In genomic region chr18:2655153-2655953, GRCh38 we compare ENCODE assay signal across 1 cellular context.
A peak's percentile ranks its signal among the peaks of the same experiment; 100 is the strongest.
TF ChIP-seq lines count a peak whose summit lies in the region.

Gene SMCHD1, plus strand, starts transcription at chr18:2655726. Its CDS starts 350 bp downstream, at chr18:2656076.

TF ChIP-seq in HepG2, 621 proteins besides CTCF, POLR2A, EP300 and RAD21 (continued from another document and continues in another):
- peak; percentile 84 for TF ChIP-seq ELF3 (CRISPR knock-in tag; IDR thresholded peaks at IDR 0.05)
- TF ChIP-seq KLF6 (CRISPR knock-in tag; IDR thresholded peaks at IDR 0.05) = peak; percentile 66
- TF ChIP-seq, protein P1, sequence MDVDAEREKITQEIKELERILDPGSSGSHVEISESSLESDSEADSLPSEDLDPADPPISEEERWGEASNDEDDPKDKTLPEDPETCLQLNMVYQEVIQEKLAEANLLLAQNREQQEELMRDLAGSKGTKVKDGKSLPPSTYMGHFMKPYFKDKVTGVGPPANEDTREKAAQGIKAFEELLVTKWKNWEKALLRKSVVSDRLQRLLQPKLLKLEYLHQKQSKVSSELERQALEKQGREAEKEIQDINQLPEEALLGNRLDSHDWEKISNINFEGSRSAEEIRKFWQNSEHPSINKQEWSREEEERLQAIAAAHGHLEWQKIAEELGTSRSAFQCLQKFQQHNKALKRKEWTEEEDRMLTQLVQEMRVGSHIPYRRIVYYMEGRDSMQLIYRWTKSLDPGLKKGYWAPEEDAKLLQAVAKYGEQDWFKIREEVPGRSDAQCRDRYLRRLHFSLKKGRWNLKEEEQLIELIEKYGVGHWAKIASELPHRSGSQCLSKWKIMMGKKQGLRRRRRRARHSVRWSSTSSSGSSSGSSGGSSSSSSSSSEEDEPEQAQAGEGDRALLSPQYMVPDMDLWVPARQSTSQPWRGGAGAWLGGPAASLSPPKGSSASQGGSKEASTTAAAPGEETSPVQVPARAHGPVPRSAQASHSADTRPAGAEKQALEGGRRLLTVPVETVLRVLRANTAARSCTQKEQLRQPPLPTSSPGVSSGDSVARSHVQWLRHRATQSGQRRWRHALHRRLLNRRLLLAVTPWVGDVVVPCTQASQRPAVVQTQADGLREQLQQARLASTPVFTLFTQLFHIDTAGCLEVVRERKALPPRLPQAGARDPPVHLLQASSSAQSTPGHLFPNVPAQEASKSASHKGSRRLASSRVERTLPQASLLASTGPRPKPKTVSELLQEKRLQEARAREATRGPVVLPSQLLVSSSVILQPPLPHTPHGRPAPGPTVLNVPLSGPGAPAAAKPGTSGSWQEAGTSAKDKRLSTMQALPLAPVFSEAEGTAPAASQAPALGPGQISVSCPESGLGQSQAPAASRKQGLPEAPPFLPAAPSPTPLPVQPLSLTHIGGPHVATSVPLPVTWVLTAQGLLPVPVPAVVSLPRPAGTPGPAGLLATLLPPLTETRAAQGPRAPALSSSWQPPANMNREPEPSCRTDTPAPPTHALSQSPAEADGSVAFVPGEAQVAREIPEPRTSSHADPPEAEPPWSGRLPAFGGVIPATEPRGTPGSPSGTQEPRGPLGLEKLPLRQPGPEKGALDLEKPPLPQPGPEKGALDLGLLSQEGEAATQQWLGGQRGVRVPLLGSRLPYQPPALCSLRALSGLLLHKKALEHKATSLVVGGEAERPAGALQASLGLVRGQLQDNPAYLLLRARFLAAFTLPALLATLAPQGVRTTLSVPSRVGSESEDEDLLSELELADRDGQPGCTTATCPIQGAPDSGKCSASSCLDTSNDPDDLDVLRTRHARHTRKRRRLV (CRISPR knock-in tag; IDR thresholded peaks at IDR 0.05) = peak; percentile 46
- peak; percentile 69 for TF ChIP-seq KLF12 (CRISPR knock-in tag; IDR thresholded peaks at IDR 0.05; ENCODE audit: borderline replicate concordance)
- TF ChIP-seq, protein P2, sequence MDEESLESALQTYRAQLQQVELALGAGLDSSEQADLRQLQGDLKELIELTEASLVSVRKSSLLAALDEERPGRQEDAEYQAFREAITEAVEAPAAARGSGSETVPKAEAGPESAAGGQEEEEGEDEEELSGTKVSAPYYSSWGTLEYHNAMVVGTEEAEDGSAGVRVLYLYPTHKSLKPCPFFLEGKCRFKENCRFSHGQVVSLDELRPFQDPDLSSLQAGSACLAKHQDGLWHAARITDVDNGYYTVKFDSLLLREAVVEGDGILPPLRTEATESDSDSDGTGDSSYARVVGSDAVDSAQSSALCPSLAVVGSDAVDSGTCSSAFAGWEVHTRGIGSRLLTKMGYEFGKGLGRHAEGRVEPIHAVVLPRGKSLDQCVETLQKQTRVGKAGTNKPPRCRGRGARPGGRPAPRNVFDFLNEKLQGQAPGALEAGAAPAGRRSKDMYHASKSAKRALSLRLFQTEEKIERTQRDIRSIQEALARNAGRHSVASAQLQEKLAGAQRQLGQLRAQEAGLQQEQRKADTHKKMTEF (CRISPR knock-in tag; IDR thresholded peaks at IDR 0.05) = peak; percentile 81; the same call in 1 of the 2 replicates
- no peak for TF ChIP-seq WIZ (CRISPR knock-in tag; IDR thresholded peaks at IDR 0.05)
- TF ChIP-seq POLR2AphosphoS5 (IDR thresholded peaks at IDR 0.05; ENCODE audit: low read depth, low read length) = peak; percentile 82
- no peak; the same call in 1 of the 2 replicates for TF ChIP-seq XBP1 (CRISPR knock-in tag; IDR thresholded peaks at IDR 0.05)
- TF ChIP-seq YEATS4 (CRISPR knock-in tag; IDR thresholded peaks at IDR 0.05; ENCODE audit: borderline replicate concordance) = peak; percentile 89
- TF ChIP-seq, protein P3, sequence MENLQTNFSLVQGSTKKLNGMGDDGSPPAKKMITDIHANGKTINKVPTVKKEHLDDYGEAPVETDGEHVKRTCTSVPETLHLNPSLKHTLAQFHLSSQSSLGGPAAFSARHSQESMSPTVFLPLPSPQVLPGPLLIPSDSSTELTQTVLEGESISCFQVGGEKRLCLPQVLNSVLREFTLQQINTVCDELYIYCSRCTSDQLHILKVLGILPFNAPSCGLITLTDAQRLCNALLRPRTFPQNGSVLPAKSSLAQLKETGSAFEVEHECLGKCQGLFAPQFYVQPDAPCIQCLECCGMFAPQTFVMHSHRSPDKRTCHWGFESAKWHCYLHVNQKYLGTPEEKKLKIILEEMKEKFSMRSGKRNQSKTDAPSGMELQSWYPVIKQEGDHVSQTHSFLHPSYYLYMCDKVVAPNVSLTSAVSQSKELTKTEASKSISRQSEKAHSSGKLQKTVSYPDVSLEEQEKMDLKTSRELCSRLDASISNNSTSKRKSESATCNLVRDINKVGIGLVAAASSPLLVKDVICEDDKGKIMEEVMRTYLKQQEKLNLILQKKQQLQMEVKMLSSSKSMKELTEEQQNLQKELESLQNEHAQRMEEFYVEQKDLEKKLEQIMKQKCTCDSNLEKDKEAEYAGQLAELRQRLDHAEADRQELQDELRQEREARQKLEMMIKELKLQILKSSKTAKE (CRISPR knock-in tag; IDR thresholded peaks at IDR 0.05; ENCODE audit: borderline replicate concordance) = no peak
- TF ChIP-seq RNF219 (CRISPR knock-in tag; IDR thresholded peaks at IDR 0.05) = peak; percentile 80; the same call in 1 of the 2 replicates
- TF ChIP-seq AKAP8 (CRISPR knock-in tag; IDR thresholded peaks at IDR 0.05) = 0 out of 2 replicates have a peak, but pooled peaks have one; percentile 26
- peak; percentile 54; the same call in 1 of the 2 replicates for TF ChIP-seq GATAD2A (CRISPR knock-in tag; IDR thresholded peaks at IDR 0.05)
- TF ChIP-seq, protein P4, sequence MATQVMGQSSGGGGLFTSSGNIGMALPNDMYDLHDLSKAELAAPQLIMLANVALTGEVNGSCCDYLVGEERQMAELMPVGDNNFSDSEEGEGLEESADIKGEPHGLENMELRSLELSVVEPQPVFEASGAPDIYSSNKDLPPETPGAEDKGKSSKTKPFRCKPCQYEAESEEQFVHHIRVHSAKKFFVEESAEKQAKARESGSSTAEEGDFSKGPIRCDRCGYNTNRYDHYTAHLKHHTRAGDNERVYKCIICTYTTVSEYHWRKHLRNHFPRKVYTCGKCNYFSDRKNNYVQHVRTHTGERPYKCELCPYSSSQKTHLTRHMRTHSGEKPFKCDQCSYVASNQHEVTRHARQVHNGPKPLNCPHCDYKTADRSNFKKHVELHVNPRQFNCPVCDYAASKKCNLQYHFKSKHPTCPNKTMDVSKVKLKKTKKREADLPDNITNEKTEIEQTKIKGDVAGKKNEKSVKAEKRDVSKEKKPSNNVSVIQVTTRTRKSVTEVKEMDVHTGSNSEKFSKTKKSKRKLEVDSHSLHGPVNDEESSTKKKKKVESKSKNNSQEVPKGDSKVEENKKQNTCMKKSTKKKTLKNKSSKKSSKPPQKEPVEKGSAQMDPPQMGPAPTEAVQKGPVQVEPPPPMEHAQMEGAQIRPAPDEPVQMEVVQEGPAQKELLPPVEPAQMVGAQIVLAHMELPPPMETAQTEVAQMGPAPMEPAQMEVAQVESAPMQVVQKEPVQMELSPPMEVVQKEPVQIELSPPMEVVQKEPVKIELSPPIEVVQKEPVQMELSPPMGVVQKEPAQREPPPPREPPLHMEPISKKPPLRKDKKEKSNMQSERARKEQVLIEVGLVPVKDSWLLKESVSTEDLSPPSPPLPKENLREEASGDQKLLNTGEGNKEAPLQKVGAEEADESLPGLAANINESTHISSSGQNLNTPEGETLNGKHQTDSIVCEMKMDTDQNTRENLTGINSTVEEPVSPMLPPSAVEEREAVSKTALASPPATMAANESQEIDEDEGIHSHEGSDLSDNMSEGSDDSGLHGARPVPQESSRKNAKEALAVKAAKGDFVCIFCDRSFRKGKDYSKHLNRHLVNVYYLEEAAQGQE (IDR thresholded peaks at IDR 0.05; ENCODE audit: borderline replicate concordance in 1 of 2, low read depth in 1 of 2, low read length in 2 of 2) = peak in 1 of 2 experiments; percentile 14; a peak in 1 of 4 replicates
- no peak for TF ChIP-seq HMG20A (CRISPR knock-in tag; IDR thresholded peaks at IDR 0.05; ENCODE audit: borderline replicate concordance)
- peak; percentile 43; the same call in 1 of the 2 replicates for TF ChIP-seq ZNF563 (CRISPR knock-in tag; IDR thresholded peaks at IDR 0.05)
- peak; percentile 59 for TF ChIP-seq ZNF407 (CRISPR knock-in tag; IDR thresholded peaks at IDR 0.05; ENCODE audit: not compliant biosample characterization)
- peak; percentile 65 for TF ChIP-seq AGO2 (optimal IDR thresholded peaks at IDR 0.05; ENCODE audit: low read depth, low read length)
- no peak for TF ChIP-seq SCMH1 (CRISPR knock-in tag; IDR thresholded peaks at IDR 0.05; ENCODE audit: borderline replicate concordance)
- TF ChIP-seq ZNF784 (CRISPR knock-in tag; IDR thresholded peaks at IDR 0.05; ENCODE audit: borderline replicate concordance) = 0 out of 2 replicates have a peak, but pooled peaks have one; percentile 14
- 0 out of 2 replicates have a peak, but pooled peaks have one; percentile 51 for TF ChIP-seq ZNF564 (CRISPR knock-in tag; IDR thresholded peaks at IDR 0.05)
- TF ChIP-seq, protein P5, sequence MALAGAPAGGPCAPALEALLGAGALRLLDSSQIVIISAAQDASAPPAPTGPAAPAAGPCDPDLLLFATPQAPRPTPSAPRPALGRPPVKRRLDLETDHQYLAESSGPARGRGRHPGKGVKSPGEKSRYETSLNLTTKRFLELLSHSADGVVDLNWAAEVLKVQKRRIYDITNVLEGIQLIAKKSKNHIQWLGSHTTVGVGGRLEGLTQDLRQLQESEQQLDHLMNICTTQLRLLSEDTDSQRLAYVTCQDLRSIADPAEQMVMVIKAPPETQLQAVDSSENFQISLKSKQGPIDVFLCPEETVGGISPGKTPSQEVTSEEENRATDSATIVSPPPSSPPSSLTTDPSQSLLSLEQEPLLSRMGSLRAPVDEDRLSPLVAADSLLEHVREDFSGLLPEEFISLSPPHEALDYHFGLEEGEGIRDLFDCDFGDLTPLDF (CRISPR knock-in tag; IDR thresholded peaks at IDR 0.05) = peak; percentile 81
- 0 out of 2 replicates have a peak, but pooled peaks have one; percentile 60 for TF ChIP-seq GZF1 (CRISPR knock-in tag; IDR thresholded peaks at IDR 0.05)
- TF ChIP-seq KAT8 (CRISPR knock-in tag; IDR thresholded peaks at IDR 0.05) = peak; percentile 62; the same call in 1 of the 2 replicates
- TF ChIP-seq NONO (IDR thresholded peaks at IDR 0.05) = no peak
- peak; percentile 69; the same call in 1 of the 2 replicates for TF ChIP-seq NONO (CRISPR knock-in tag; conservative IDR thresholded peaks at IDR 0.05)
- no peak for TF ChIP-seq ELF1 (CRISPR knock-in tag; IDR thresholded peaks at IDR 0.05)
- TF ChIP-seq RNF2 (conservative IDR thresholded peaks at IDR 0.05; ENCODE audit: low read depth) = peak; percentile 87
